ENCODE assay signal across 16 cellular contexts in the genomic region with DNA sequence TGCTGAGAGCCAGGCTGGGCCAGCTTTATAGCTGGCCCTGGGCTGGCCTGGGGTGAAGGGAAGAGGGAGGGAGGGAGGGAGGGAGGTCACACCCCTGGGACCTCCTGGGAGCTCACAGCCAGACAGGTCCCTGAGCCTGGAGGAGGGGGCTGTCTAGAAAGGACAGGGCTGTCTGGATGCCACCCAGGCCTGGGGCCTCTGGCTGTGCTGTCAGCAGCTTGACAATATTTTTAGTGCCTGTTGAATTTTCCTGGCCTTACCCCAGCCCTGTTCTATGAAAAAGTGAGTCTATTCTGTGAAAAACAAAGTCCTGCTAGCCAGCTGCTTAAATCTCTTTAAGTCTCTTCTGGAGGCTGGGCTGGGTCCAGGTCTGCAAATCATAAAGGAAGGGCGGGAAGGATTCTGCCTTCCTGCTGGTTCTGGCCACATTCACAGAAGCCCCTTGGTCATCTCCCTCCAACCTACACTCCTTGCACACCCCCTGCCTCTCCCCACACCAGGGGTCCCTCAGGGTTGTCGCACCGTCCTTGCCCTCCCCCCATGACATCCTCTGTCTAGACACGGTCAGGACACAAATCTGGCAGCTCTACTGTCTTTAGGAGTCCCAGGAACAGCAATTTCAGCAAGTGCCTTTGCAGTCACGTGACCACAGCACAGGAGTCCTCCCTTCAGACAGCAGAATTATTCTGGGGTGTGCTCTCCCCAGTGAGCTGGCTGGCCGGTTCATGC. TPM values are rescaled to one million over a fixed set of nuclear protein-coding genes. Genes with fewer than 3 reads are reported as not detected.
DNase-seq lines count a peak whose midpoint lies in the region; ATAC-seq and TF ChIP-seq lines count a peak whose summit lies in the region.
"Had no signal": no experiment of that assay in that cellular context is flagged by ENCODE, and none has a peak within 500 bp of the region (broad histone marks: within the 10 kb centered on the region; RNA-seq: fewer than 3 reads in every experiment).

A gene with protein sequence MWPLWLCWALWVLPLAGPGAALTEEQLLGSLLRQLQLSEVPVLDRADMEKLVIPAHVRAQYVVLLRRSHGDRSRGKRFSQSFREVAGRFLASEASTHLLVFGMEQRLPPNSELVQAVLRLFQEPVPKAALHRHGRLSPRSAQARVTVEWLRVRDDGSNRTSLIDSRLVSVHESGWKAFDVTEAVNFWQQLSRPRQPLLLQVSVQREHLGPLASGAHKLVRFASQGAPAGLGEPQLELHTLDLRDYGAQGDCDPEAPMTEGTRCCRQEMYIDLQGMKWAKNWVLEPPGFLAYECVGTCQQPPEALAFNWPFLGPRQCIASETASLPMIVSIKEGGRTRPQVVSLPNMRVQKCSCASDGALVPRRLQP (minus strand): TSS at position 1 of the 729 bp plus-strand sequence. CDS start 80 bp downstream, outside the sequence.

- intact Hi-C loops in CD8-positive, alpha-beta T cell (cut with DNase I, micrococcal nuclease) = no loop called here
- intact Hi-C loops in heart right ventricle (cut with DNase I) = no loop called here
- intact Hi-C loops in posterior vena cava (cut with DNase I) = no loop called here
- intact Hi-C loops in CD4-positive, alpha-beta memory T cell (cut with micrococcal nuclease) = no loop called here

- no peak for DNase-seq in CD8-positive, alpha-beta T cell
- DNase-seq in RPMI8226 (peak; percentile 93), heart right ventricle (peak in 1 of 2 donors; percentile 31), posterior vena cava (ENCODE audit: low spot score) (peak; percentile 65), HuH-7.5 (ENCODE audit: low spot score) (no peak)
- no peak for DNase-seq in CD4-positive, alpha-beta memory T cell
- DNase-seq: ACHN; activated CD8-positive, alpha-beta T cell treated with anti-CD3 and anti-CD28 coated beads for 36 hours; activated effector memory CD4-positive, alpha-beta T cell treated with anti-CD3 and anti-CD28 coated beads, Interleukin-2, amount 50 U/mL, for 16 hours; naive thymus-derived CD8-positive, alpha-beta T cell; NCI-H1417 treated with DMSO at 0.1 percent for 48 hours; NCI-H524 treated with DMSO at 0.1 percent for 48 hours; substantia nigra had no signal

- H3K27ac Mint-ChIP-seq in CD8-positive, alpha-beta T cell = no peak within 1 kb of the TSS
- no peak within 1 kb of the TSS for H3K27ac Mint-ChIP-seq in CD4-positive, alpha-beta memory T cell
- H3K27ac Mint-ChIP-seq: activated CD8-positive, alpha-beta T cell treated with anti-CD3 and anti-CD28 coated beads for 36 hours had no signal

- H3K4me3 Mint-ChIP-seq in CD8-positive, alpha-beta T cell = peak within 1 kb of the TSS; percentile 47
- H3K4me3 Mint-ChIP-seq in CD4-positive, alpha-beta memory T cell = no peak within 1 kb of the TSS
- H3K4me3 Mint-ChIP-seq: activated CD8-positive, alpha-beta T cell treated with anti-CD3 and anti-CD28 coated beads for 36 hours had no signal

- no peak for ATAC-seq in CD8-positive, alpha-beta T cell
- ATAC-seq in heart right ventricle = peak; percentile 25 to 66 (median 48)
- no peak for ATAC-seq in HG03520 (IDR thresholded peaks at IDR 0.05; ENCODE audit: unreplicated experiment)
- ATAC-seq in esophagus mucosa = no peak
- ATAC-seq: activated CD8-positive, alpha-beta T cell treated with anti-CD3 and anti-CD28 coated beads for 36 hours; naive thymus-derived CD8-positive, alpha-beta T cell had no signal

- no peaks in the 10 kb centered on the region for H3K9me3 ChIP-seq in CD8-positive, alpha-beta T cell (ENCODE audit: low read length)
- no peaks in the 10 kb centered on the region for H3K9me3 ChIP-seq in heart right ventricle
- H3K9me3 ChIP-seq in CD4-positive, alpha-beta memory T cell (ENCODE audit: control insufficient read depth in 1 of 2, low read length in 2 of 2) = no peaks in the 10 kb centered on the region

- CTCF ChIA-PET in CD8-positive, alpha-beta T cell (lab: Charles Lee) = no interaction called here
- CTCF ChIA-PET in CD4-positive, alpha-beta memory T cell (lab: Charles Lee; ENCODE audit: partially characterized antibody) = no interaction called here

- no peaks in the 10 kb centered on the region for H3K9me3 Mint-ChIP-seq in CD8-positive, alpha-beta T cell
- no peaks in the 10 kb centered on the region for H3K9me3 Mint-ChIP-seq in CD4-positive, alpha-beta memory T cell
- H3K9me3 Mint-ChIP-seq: activated CD8-positive, alpha-beta T cell treated with anti-CD3 and anti-CD28 coated beads for 36 hours; naive thymus-derived CD8-positive, alpha-beta T cell had no signal

- no peak within 1 kb of the TSS for H3K27ac ChIP-seq in CD8-positive, alpha-beta T cell (ENCODE audit: low read depth, low read length)
- peak within 1 kb of the TSS in 9 of 10 donors; percentile 27 to 84 (median 62) for H3K27ac ChIP-seq in heart right ventricle
- no peak within 1 kb of the TSS for H3K27ac ChIP-seq in CD4-positive, alpha-beta memory T cell (ENCODE audit: low read depth, low read length)

- POLR2A ChIA-PET in CD8-positive, alpha-beta T cell (lab: Charles Lee) = no interaction called here
- POLR2A ChIA-PET in CD4-positive, alpha-beta memory T cell (lab: Charles Lee; ENCODE audit: partially characterized antibody) = no interaction called here

- no peaks in the 10 kb centered on the region for H3K27me3 Mint-ChIP-seq in CD8-positive, alpha-beta T cell (ENCODE audit: low read depth)
- peaks cover 0 to 3% of the 10 kb centered on the region in 2 donors for H3K27me3 Mint-ChIP-seq in CD4-positive, alpha-beta memory T cell
- H3K27me3 Mint-ChIP-seq: activated CD8-positive, alpha-beta T cell treated with anti-CD3 and anti-CD28 coated beads for 36 hours; naive thymus-derived CD8-positive, alpha-beta T cell had no signal

- TF ChIP-seq CTCF in CD8-positive, alpha-beta T cell (IDR thresholded peaks at IDR 0.05) = no peak
- TF ChIP-seq CTCF in heart right ventricle (IDR thresholded peaks at IDR 0.05) = no peak

- H3K4me1 ChIP-seq in CD8-positive, alpha-beta T cell (ENCODE audit: insufficient read depth, low read length) = peaks cover 13% of the 10 kb centered on the region
- peaks cover 12 to 42% (median 30%) of the 10 kb centered on the region in 9 donors for H3K4me1 ChIP-seq in heart right ventricle
- peaks cover 10% of the 10 kb centered on the region for H3K4me1 ChIP-seq in CD4-positive, alpha-beta memory T cell (ENCODE audit: insufficient read depth, low read length)

- peaks cover 11% of the 10 kb centered on the region for H3K4me1 Mint-ChIP-seq in CD8-positive, alpha-beta T cell (ENCODE audit: low read depth)
- peaks cover 4 to 16% (median 10%) of the 10 kb centered on the region in 4 donors for H3K4me1 Mint-ChIP-seq in CD4-positive, alpha-beta memory T cell

- H3K36me3 Mint-ChIP-seq in CD8-positive, alpha-beta T cell = no peaks in the 10 kb centered on the region
- no peaks in the 10 kb centered on the region for H3K36me3 Mint-ChIP-seq in CD4-positive, alpha-beta memory T cell
- H3K36me3 Mint-ChIP-seq: naive thymus-derived CD8-positive, alpha-beta T cell had no signal

- no peaks in the 10 kb centered on the region for H3K36me3 ChIP-seq in CD8-positive, alpha-beta T cell (ENCODE audit: insufficient read depth, low read length)
- no peaks in the 10 kb centered on the region for H3K36me3 ChIP-seq in heart right ventricle
- no peaks in the 10 kb centered on the region for H3K36me3 ChIP-seq in CD4-positive, alpha-beta memory T cell (ENCODE audit: insufficient read depth, low read length)

- no peak within 1 kb of the TSS for H3K4me3 ChIP-seq in CD8-positive, alpha-beta T cell (ENCODE audit: low read depth, low read length)
- peak within 1 kb of the TSS in 2 of 10 donors; percentile 8 to 15 for H3K4me3 ChIP-seq in heart right ventricle
- H3K4me3 ChIP-seq in CD4-positive, alpha-beta memory T cell (ENCODE audit: low read length in 2 of 2) = no peak within 1 kb of the TSS

- WGBS in heart right ventricle, 2 donors = 26 to 35% methylated on average over 6 of the region's 6 CpGs

- H3K27me3 ChIP-seq in CD8-positive, alpha-beta T cell (ENCODE audit: insufficient read depth, low read length) = no peaks in the 10 kb centered on the region
- H3K27me3 ChIP-seq in heart right ventricle = no peaks in the 10 kb centered on the region
- H3K27me3 ChIP-seq in CD4-positive, alpha-beta memory T cell (ENCODE audit: insufficient read depth, low read length) = no peaks in the 10 kb centered on the region

RNA-seq across cellular contexts. Expression of the gene that starts here (rescaled TPM):
- not detected for total RNA-seq in CD8-positive, alpha-beta T cell
- 1 to 10 TPM in 2 of 10 donors, under 1 TPM in 8; 0.23 to 1.4 (median 0.65) TPM for total RNA-seq in heart right ventricle
- under 1 TPM; 0.29 to 0.35 TPM for polyA plus RNA-seq in heart right ventricle
- total RNA-seq in posterior vena cava = 1 to 10 TPM; 3.4 to 4.2 TPM
- not detected for total RNA-seq in esophagus mucosa
- not detected for total RNA-seq in CD4-positive, alpha-beta memory T cell
- not detected for polyA plus RNA-seq in CD4-positive, alpha-beta memory T cell
- total RNA-seq: activated CD8-positive, alpha-beta T cell treated with anti-CD3 and anti-CD28 coated beads for 36 hours; HT1080; naive thymus-derived CD8-positive, alpha-beta T cell had no signal

Comparison
In these comparisons a context has a peak if more than half of its experiments do, and no peak if none do; other contexts are left out.
1. ATAC-seq: peak in heart right ventricle (8 of 8); none in CD8-positive, alpha-beta T cell (single experiment), HG03520 (single experiment) and esophagus mucosa (single experiment).
2. DNase-seq: peak in RPMI8226 (single experiment) and posterior vena cava (single experiment); none in CD8-positive, alpha-beta T cell (0 of 7), HuH-7.5 (single experiment) and CD4-positive, alpha-beta memory T cell (0 of 5).
3. H3K27ac ChIP-seq: peak in heart right ventricle (9 of 10); none in CD8-positive, alpha-beta T cell (single experiment) and CD4-positive, alpha-beta memory T cell (single experiment).